In genomic region chr6:88168362-88168761, GRCh38 we compare ENCODE assay signal across 19 cellular contexts. TPM values are rescaled to one million over a fixed set of nuclear protein-coding genes. Genes with fewer than 3 reads are reported as not detected.
DNase-seq lines count a peak whose midpoint lies in the region; ATAC-seq, FAIRE-seq and TF ChIP-seq lines count a peak whose summit lies in the region.
"Had no signal": no experiment of that assay in that cellular context is flagged by ENCODE, and none has a peak within 500 bp of the region (broad histone marks: within the 10 kb centered on the region; RNA-seq: fewer than 3 reads in every experiment).

No MANE protein-coding gene starts in this region.

- peaks cover 15% of the 10 kb centered on the region for H3K4me1 Mint-ChIP-seq in neural progenitor cell
- H3K4me1 Mint-ChIP-seq in activated CD8-positive, alpha-beta T cell treated with anti-CD3 and anti-CD28 coated beads for 36 hours (ENCODE audit: low read depth) = peaks cover 12% of the 10 kb centered on the region
- H3K4me1 Mint-ChIP-seq in activated T-cell treated with anti-CD3 and anti-CD28 coated beads, Interleukin-2, amount 50 U/mL, for 4 hours (ENCODE audit: low read depth) = peaks cover 15% of the 10 kb centered on the region

- H3F3A ChIP-seq in neural progenitor cell (ENCODE audit: low read depth) = peaks cover 9% of the 10 kb centered on the region

- no peak overlapping the region for H3K27ac Mint-ChIP-seq in neural progenitor cell
- H3K27ac Mint-ChIP-seq in activated CD8-positive, alpha-beta T cell treated with anti-CD3 and anti-CD28 coated beads for 36 hours = no peak overlapping the region
- H3K27ac Mint-ChIP-seq: activated T-cell treated with anti-CD3 and anti-CD28 coated beads, Interleukin-2, amount 50 U/mL, for 24 hours had no signal

- no peak for TF ChIP-seq POLR2A in GM12878 (IDR thresholded peaks at IDR 0.05; ENCODE audit: low read depth, low read length)

- peaks cover 30% of the 10 kb centered on the region for H3K27me3 Mint-ChIP-seq in neural progenitor cell (ENCODE audit: insufficient read depth, low read depth)
- peaks cover 55% of the 10 kb centered on the region for H3K27me3 Mint-ChIP-seq in activated CD8-positive, alpha-beta T cell treated with anti-CD3 and anti-CD28 coated beads for 36 hours
- peaks cover 70% of the 10 kb centered on the region for H3K27me3 Mint-ChIP-seq in activated T-cell treated with anti-CD3 and anti-CD28 coated beads, Interleukin-2, amount 50 U/mL, for 4 hours (ENCODE audit: low read depth)

- intact Hi-C loops in GM12878 (cut with micrococcal nuclease; ENCODE audit: unreplicated experiment) = loop anchor here (5.0 to 10.0 kb wide), 4 partner anchors 464 to 704 kb away; partner anchors contain the start of gene AKIRIN2
- intact Hi-C loops in activated CD8-positive, alpha-beta T cell treated with anti-CD3 and anti-CD28 coated beads for 36 hours (cut with micrococcal nuclease) = no loop called here

- no peaks in the 10 kb centered on the region for H3K36me3 ChIP-seq in GM12878 (ENCODE audit: control insufficient read depth in 2 of 2, insufficient read depth in 2 of 2, low read length in 1 of 2)
- H3K36me3 ChIP-seq in neural progenitor cell = no peaks in the 10 kb centered on the region

- TF ChIP-seq RAD21 in GM12878 (IDR thresholded peaks at IDR 0.05; ENCODE audit: insufficient read depth, low read depth, low read length) = peak; percentile 50

- no peaks in the 10 kb centered on the region for H3K36me3 Mint-ChIP-seq in neural progenitor cell
- H3K36me3 Mint-ChIP-seq in activated CD8-positive, alpha-beta T cell treated with anti-CD3 and anti-CD28 coated beads for 36 hours (ENCODE audit: low read depth) = no peaks in the 10 kb centered on the region
- no peaks in the 10 kb centered on the region for H3K36me3 Mint-ChIP-seq in activated T-cell treated with anti-CD3 and anti-CD28 coated beads, Interleukin-2, amount 50 U/mL, for 4 hours (ENCODE audit: insufficient read depth)
- H3K36me3 Mint-ChIP-seq: activated naive CD8-positive, alpha-beta T cell treated with anti-CD3 and anti-CD28 coated beads, Interleukin-2, amount 10 ng/mL, durations not matched to agents 7 days and 5 days had no signal

- peak; percentile 25 for DNase-seq in NCI-H748 (lab: John Stamatoyannopoulos, UW; ENCODE audit: unreplicated experiment)
- DNase-seq in NCI-H748 treated with DMSO at 0.1 percent for 48 hours (lab: John Stamatoyannopoulos, UW) = no peak
- peak; percentile 1 for DNase-seq in M059J (ENCODE audit: low read depth)
- no peak for DNase-seq in GM12878 (ENCODE audit: low read depth, low spot score)
- DNase-seq in neural progenitor cell (ENCODE audit: low spot score) = no peak
- DNase-seq in activated CD8-positive, alpha-beta T cell treated with anti-CD3 and anti-CD28 coated beads for 36 hours = no peak
- no peak for DNase-seq in activated T-cell treated with anti-CD3 and anti-CD28 coated beads, Interleukin-2, amount 50 U/mL, for 4 hours
- DNase-seq: activated naive CD8-positive, alpha-beta T cell treated with anti-CD3 and anti-CD28 coated beads, Interleukin-2, amount 10 ng/mL, durations not matched to agents 7 days and 5 days; activated T-cell treated with anti-CD3 and anti-CD28 coated beads, Interleukin-2, amount 50 U/mL, for 24 hours; DMS79; HCEC 1CT; kidney; occipital lobe had no signal

- RAD21 ChIA-PET in GM12878 (lab: Charles Lee; ENCODE audit: unreplicated experiment) = interaction anchor here (0.5 to 2.3 kb wide), 14 partner anchors 9 to 702 kb away, joined by 3 to 18 read pairs (median 6); no protein-coding TSS in a partner anchor

- no peak overlapping the region for H3K9ac ChIP-seq in GM12878 (ENCODE audit: control insufficient read depth, insufficient read depth, low read length)
- H3K9ac ChIP-seq in neural progenitor cell = no peak overlapping the region

- H3K27ac ChIP-seq in GM12878 (ENCODE audit: control insufficient read depth, insufficient read depth) (no peak overlapping the region), neural progenitor cell (no peak overlapping the region)
- H3K27ac ChIP-seq: A549, C4-2B had no signal

- no peak overlapping the region for H3K4me2 ChIP-seq in GM12878 (ENCODE audit: control insufficient read depth, insufficient read depth)
- H3K4me2 ChIP-seq in neural progenitor cell = no peak overlapping the region
- H3K4me2 ChIP-seq: A549 had no signal

- TF ChIP-seq CTCF in GM12878 (IDR thresholded peaks at IDR 0.05 in 2 of 3, conservative IDR thresholded peaks at IDR 0.05 in 1 of 3; ENCODE audit: control insufficient read depth in 2 of 3, extremely low read depth in 1 of 3, insufficient read depth in 1 of 3, low read depth in 3 of 3, low read length in 3 of 3) (peak; percentile 19 to 47 (median 26); a peak in 2 of 6 replicates), neural progenitor cell (IDR thresholded peaks at IDR 0.05) (no peak)
- TF ChIP-seq CTCF in activated CD8-positive, alpha-beta T cell treated with anti-CD3 and anti-CD28 coated beads for 36 hours (IDR thresholded peaks at IDR 0.05) = no peak

- no TSS peak for BruUV-seq in GM12878 (replicated peaks; lab: Mats Ljungman, UMichigan)

- peak; percentile 41 for FAIRE-seq in GM12878 (lab: Jason Lieb, UNC)
- FAIRE-seq: A549, kidney, TTC549 had no signal

- H3K9me3 Mint-ChIP-seq in neural progenitor cell = no peaks in the 10 kb centered on the region
- no peaks in the 10 kb centered on the region for H3K9me3 Mint-ChIP-seq in activated CD8-positive, alpha-beta T cell treated with anti-CD3 and anti-CD28 coated beads for 36 hours
- H3K9me3 Mint-ChIP-seq in activated T-cell treated with anti-CD3 and anti-CD28 coated beads, Interleukin-2, amount 50 U/mL, for 4 hours = no peaks in the 10 kb centered on the region
- H3K9me3 Mint-ChIP-seq: activated naive CD8-positive, alpha-beta T cell treated with anti-CD3 and anti-CD28 coated beads, Interleukin-2, amount 10 ng/mL, durations not matched to agents 7 days and 5 days; activated T-cell treated with anti-CD3 and anti-CD28 coated beads, Interleukin-2, amount 50 U/mL, for 24 hours had no signal

- peak overlapping the region; percentile 79 for H3K4me3 Mint-ChIP-seq in neural progenitor cell
- no peak overlapping the region for H3K4me3 Mint-ChIP-seq in activated CD8-positive, alpha-beta T cell treated with anti-CD3 and anti-CD28 coated beads for 36 hours
- no peak overlapping the region for H3K4me3 Mint-ChIP-seq in activated T-cell treated with anti-CD3 and anti-CD28 coated beads, Interleukin-2, amount 50 U/mL, for 4 hours

- TF ChIP-seq EP300 in GM12878 (IDR thresholded peaks at IDR 0.05; ENCODE audit: borderline replicate concordance in 1 of 2, control insufficient read depth in 1 of 2, low read depth in 2 of 2, low read length in 2 of 2) = no peak

- H4K20me1 ChIP-seq in GM12878 (ENCODE audit: control insufficient read depth, insufficient read depth) (no peaks in the 10 kb centered on the region), neural progenitor cell (ENCODE audit: low read depth) (peaks cover 10% of the 10 kb centered on the region)

- H3K4me3 ChIP-seq in GM12878 (no peak overlapping the region), neural progenitor cell (no peak overlapping the region)
- H3K4me3 ChIP-seq: A549 had no signal

- H3K27me3 ChIP-seq in GM12878 (replicated peaks in 1 of 2; ENCODE audit: control insufficient read depth in 2 of 2, insufficient read depth in 2 of 2, low read length in 1 of 2) (0 out of 4 replicates have a peak, but pooled peaks cover 0 to 6% of the 10 kb centered on the region in 2 experiments), neural progenitor cell (peaks cover 74% of the 10 kb centered on the region)

- H3K9me3 ChIP-seq in GM12878 (replicated peaks; ENCODE audit: control insufficient read depth, insufficient read depth, low read length) = no peaks in the 10 kb centered on the region
- H3K9me3 ChIP-seq in neural progenitor cell (ENCODE audit: low read depth) = no peaks in the 10 kb centered on the region
- H3K9me3 ChIP-seq: A549 had no signal

- POLR2A ChIA-PET in GM12878 (lab: Charles Lee) = interaction anchor here (1.2 kb wide), 1 partner anchor 26 kb away, joined by 5 read pairs; no protein-coding TSS in a partner anchor
- POLR2A ChIA-PET in activated CD8-positive, alpha-beta T cell treated with anti-CD3 and anti-CD28 coated beads for 36 hours (lab: Charles Lee) = no interaction called here

- no peaks in the 10 kb centered on the region for H3K4me1 ChIP-seq in GM12878 (ENCODE audit: control insufficient read depth, insufficient read depth, low read length)
- no peaks in the 10 kb centered on the region for H3K4me1 ChIP-seq in neural progenitor cell

- 47% methylated on average over 3 of the region's 3 CpGs for WGBS in GM12878 (ENCODE audit: insufficient coverage, insufficient replicate concordance, low lambda C conversion rate, missing lambda C conversion rate)

- CTCF ChIA-PET in GM12878 (lab: Yijun Ruan, JAX) = interaction anchor here (0.9 to 2.2 kb wide), 16 partner anchors 9 to 702 kb away, joined by 3 to 21 read pairs (median 4); no protein-coding TSS in a partner anchor
- CTCF ChIA-PET in activated CD8-positive, alpha-beta T cell treated with anti-CD3 and anti-CD28 coated beads for 36 hours (lab: Charles Lee) = interaction anchor here (1.2 kb wide), 1 partner anchor 27 kb away, joined by 3 read pairs; no protein-coding TSS in a partner anchor

- H2AFZ ChIP-seq in GM12878 (ENCODE audit: control insufficient read depth, low read depth, low read length) (no peak overlapping the region), neural progenitor cell (replicated peaks) (no peak overlapping the region)

- H3K79me2 ChIP-seq in GM12878 (ENCODE audit: control insufficient read depth, insufficient read depth, low read length) = no peaks in the 10 kb centered on the region; the same call in 1 of the 2 replicates
- H3K79me2 ChIP-seq in neural progenitor cell (ENCODE audit: low read depth) = no peaks in the 10 kb centered on the region

- in situ Hi-C loops in GM12878 (cut with MboI) = loop anchor here (5.0 kb wide), 1 partner anchor 236 kb away; no protein-coding TSS in a partner anchor

- SMC1A ChIA-PET in GM12878 (lab: Charles Lee; ENCODE audit: uncharacterized antibody, unreplicated experiment) = interaction anchor here (0.6 to 3.2 kb wide), 22 partner anchors 9 to 774 kb away, joined by 3 to 23 read pairs (median 4); no protein-coding TSS in a partner anchor

- ATAC-seq in GM12878 (no peak), HG03442 (IDR thresholded peaks at IDR 0.05; ENCODE audit: unreplicated experiment) (no peak)
- no peak for ATAC-seq in activated CD8-positive, alpha-beta T cell treated with anti-CD3 and anti-CD28 coated beads for 36 hours
- ATAC-seq in activated T-cell treated with anti-CD3 and anti-CD28 coated beads, Interleukin-2, amount 50 U/mL, for 4 hours = no peak
- ATAC-seq: A549, sciatic nerve had no signal

RNA-seq across cellular contexts. Expression of gene CNR1, which starts 2.2 kb away (rescaled TPM):
- total RNA-seq in M059J (2014; rRNA removed; shearing (Covaris generic)) = 0.64 and 1.7 TPM in 2 replicates
- 26.8 and 29.4 TPM in 2 replicates for total RNA-seq in GM12878 (2013; cell fraction: nucleolus; rRNA removed)
- total RNA-seq in GM12878 (2014; rRNA removed) (11.1 and 13.6 TPM in 2 replicates), GM12878 (2014; rRNA removed; fragmentation: Illumina TruSeq; extraction: Trizol) (10.1 and 10.9 TPM in 2 replicates), GM12878 (2021) (15.4 TPM in 2 replicates), neural progenitor cell (ENCODE audit: low replicate concordance) (0.26 and 0.34 TPM in 2 replicates)
- polyA plus RNA-seq in GM12878 (2011; ENCODE audit: low read depth) = 2.0 TPM
- polyA plus RNA-seq in GM12878 (2011; rRNA removed) (3.6 TPM in 2 replicates), GM12878 (2014; fragmentation: Illumina TruSeq; extraction: Trizol) (12.2 and 12.9 TPM in 2 replicates), GM12878 (2014; fragmentation: Nextera tagmentation; extraction: Ambion mirVana) (1 to 10 TPM; 2.2 to 3.1 TPM), GM12878 (2014; rRNA removed) (9.5 and 11.1 TPM in 2 replicates), GM12878 (2016; fragmentation: Nextera tagmentation; extraction: Ambion mirVana) (1 to 10 TPM; 5.9 to 6.8 TPM)
- polyA plus RNA-seq in GM12878 (2011; cell fraction: cytosol; rRNA removed) = 6.0 and 6.2 TPM in 2 replicates
- 17.5 and 20.6 TPM in 2 replicates for polyA plus RNA-seq in GM12878 (2011; cell fraction: nucleus; rRNA removed)
- 1.7 and 2.5 TPM in 2 replicates for polyA plus RNA-seq in GM12878 (2012)
- 14.4 and 16.5 TPM in 2 replicates for polyA minus RNA-seq in GM12878 (2011; rRNA and poly(A)+ RNA removed)
- 1.9 and 6.0 TPM in 2 replicates for polyA minus RNA-seq in GM12878 (2011; cell fraction: cytosol; rRNA and poly(A)+ RNA removed)
- 5.1 and 10.3 TPM in 2 replicates for polyA minus RNA-seq in GM12878 (2011; cell fraction: nucleus; rRNA and poly(A)+ RNA removed)
- not detected for total RNA-seq in activated CD8-positive, alpha-beta T cell treated with anti-CD3 and anti-CD28 coated beads for 36 hours
- under 1 TPM; 0.10 to 0.63 (median 0.16) TPM for total RNA-seq in activated T-cell treated with anti-CD3 and anti-CD28 coated beads, Interleukin-2, amount 50 U/mL, for 4 hours
- total RNA-seq: activated naive CD8-positive, alpha-beta T cell treated with anti-CD3 and anti-CD28 coated beads, Interleukin-2, amount 10 ng/mL, durations not matched to agents 7 days and 5 days; fibroblast of lung had no signal
- polyA plus RNA-seq: fibroblast of lung had no signal

Comparison
In these comparisons a context has a peak if more than half of its experiments do, and no peak if none do; other contexts are left out.
1. DNase-seq: peak in NCI-H748 (single experiment) and M059J (single experiment); none in NCI-H748 treated with DMSO at 0.1 percent for 48 hours (single experiment), GM12878 (single experiment), neural progenitor cell (single experiment), activated CD8-positive, alpha-beta T cell treated with anti-CD3 and anti-CD28 coated beads for 36 hours (single experiment) and activated T-cell treated with anti-CD3 and anti-CD28 coated beads, Interleukin-2, amount 50 U/mL, for 4 hours (single experiment).
2. CTCF ChIP-seq: peak in GM12878 (3 of 3); none in neural progenitor cell (single experiment) and activated CD8-positive, alpha-beta T cell treated with anti-CD3 and anti-CD28 coated beads for 36 hours (single experiment).